Comparison of ENCODE assay signal across 2 cellular contexts in genomic region chr3:183591881-183592521, GRCh38.
TF ChIP-seq lines count a peak whose summit lies in the region.

No MANE protein-coding gene starts in this region.

TF ChIP-seq in SK-N-SH, 30 proteins besides CTCF, POLR2A, EP300 and RAD21 (continued from another document):
- TF ChIP-seq GATA2 (CRISPR knock-in tag; IDR thresholded peaks at IDR 0.05) = no peak
- TF ChIP-seq MEF2A (IDR thresholded peaks at IDR 0.05; ENCODE audit: borderline replicate concordance, low read depth) = no peak
- TF ChIP-seq FOSL2 (IDR thresholded peaks at IDR 0.05; ENCODE audit: borderline replicate concordance, low read depth) = no peak
- no peak for TF ChIP-seq PBX3 (IDR thresholded peaks at IDR 0.05)
- no peak for TF ChIP-seq JUND (IDR thresholded peaks at IDR 0.05)

TF ChIP-seq in SK-N-SH treated with all-trans-retinoic acid at 6 μM for 48 hours, 23 proteins besides CTCF, POLR2A, EP300 and RAD21 (continued from another document):
- TF ChIP-seq CREB5 (CRISPR knock-in tag; IDR thresholded peaks at IDR 0.05; ENCODE audit: low read depth) (no peak), PPARA (CRISPR knock-in tag; IDR thresholded peaks at IDR 0.05; ENCODE audit: borderline replicate concordance) (no peak), PATZ1 (CRISPR knock-in tag; IDR thresholded peaks at IDR 0.05; ENCODE audit: borderline replicate concordance) (no peak), CSRNP3 (CRISPR knock-in tag; IDR thresholded peaks at IDR 0.05) (no peak), RARB (CRISPR knock-in tag; IDR thresholded peaks at IDR 0.05) (no peak), BACH2 (CRISPR knock-in tag; IDR thresholded peaks at IDR 0.05; ENCODE audit: borderline replicate concordance) (no peak), ZFP3 (CRISPR knock-in tag; IDR thresholded peaks at IDR 0.05) (no peak), CSDC2 (CRISPR knock-in tag; IDR thresholded peaks at IDR 0.05) (no peak)
